ENCODE assay signal across 8 cellular contexts in the genomic region with DNA sequence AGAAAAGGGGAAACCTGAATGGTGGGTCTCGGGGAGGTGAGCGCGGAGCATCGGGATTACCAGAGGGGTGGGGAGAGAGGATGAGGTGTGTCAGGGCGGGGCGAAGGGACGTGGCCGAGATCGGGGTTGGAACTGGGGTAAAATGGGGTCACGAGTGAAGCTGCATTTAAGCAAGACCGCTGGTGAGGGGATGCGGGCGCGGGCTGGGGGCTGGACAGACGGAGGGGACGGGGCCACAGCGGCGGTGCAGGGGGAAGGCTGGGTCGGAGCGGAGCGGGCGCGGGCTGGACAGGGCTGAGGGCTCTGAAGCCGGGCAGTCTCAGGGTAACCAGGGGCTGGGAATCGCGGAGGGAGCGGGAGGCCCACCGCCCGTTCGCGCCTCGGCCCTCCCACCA.
DNase-seq lines count a peak whose midpoint lies in the region; ATAC-seq and TF ChIP-seq lines count a peak whose summit lies in the region.
"Not testable (repeated sequence)": the region's sequence is repeated elsewhere in the genome, so short reads cannot be mapped to it uniquely, and the experiment has no call there.

No MANE protein-coding gene starts in this region.

- H3K27ac ChIP-seq in RWPE1, result peak overlapping the region; percentile 68
- peak overlapping the region; percentile 91 to 94 (median 92) for H3K27ac ChIP-seq in esophagus squamous epithelium
- H3K27ac ChIP-seq in mesenchymal stem cell (ENCODE audit: low read length, poor library complexity, severe bottlenecking), result not testable (repeated sequence)

- H3K4me3 ChIP-seq in Caco-2 (ENCODE audit: low read depth, low read length) (peak overlapping the region; percentile 69), esophagus squamous epithelium (peak overlapping the region; percentile 63 to 83 (median 74)), mesenchymal stem cell (ENCODE audit: insufficient read depth in 1 of 2, low read depth in 1 of 2, low read length in 2 of 2) (peak overlapping the region; percentile 72 to 85)

- H3K27ac Mint-ChIP-seq in Caco-2 (ENCODE audit: unreplicated experiment), result peak overlapping the region; percentile 88
- H3K27ac Mint-ChIP-seq in activated naive CD4-positive, alpha-beta T cell treated with anti-CD3 and anti-CD28 coated beads for 36 hours, result peak overlapping the region; percentile 72

- H3K4ac ChIP-seq in mesenchymal stem cell (ENCODE audit: low read depth in 1 of 2, low read length in 2 of 2), result not testable (repeated sequence)

- H3K36me3 Mint-ChIP-seq in Caco-2 (ENCODE audit: insufficient read depth, unreplicated experiment); activated naive CD4-positive, alpha-beta T cell treated with anti-CD3 and anti-CD28 coated beads for 36 hours (ENCODE audit: low read depth): not testable (repeated sequence)

- not testable (repeated sequence) for H3K79me1 ChIP-seq in mesenchymal stem cell (replicated peaks; ENCODE audit: low read length, poor library complexity, severe bottlenecking)

- H2AFZ ChIP-seq in mesenchymal stem cell (ENCODE audit: low read depth, low read length), result not testable (repeated sequence)

- H3K4me2 ChIP-seq in mesenchymal stem cell (ENCODE audit: low read length, poor library complexity, severe bottlenecking), result peak overlapping the region; percentile 55

- H3K4me1 ChIP-seq in Caco-2; mesenchymal stem cell (ENCODE audit: control insufficient read depth, insufficient read depth, low read depth, low read length): not testable (repeated sequence)
- peaks cover 0 to 29% (median 0%) of the 10 kb centered on the region in 3 donors for H3K4me1 ChIP-seq in esophagus squamous epithelium

- H3K4me3 Mint-ChIP-seq in Caco-2 (ENCODE audit: unreplicated experiment), result peak overlapping the region; percentile 88
- peak overlapping the region; percentile 81 for H3K4me3 Mint-ChIP-seq in activated naive CD4-positive, alpha-beta T cell treated with anti-CD3 and anti-CD28 coated beads for 36 hours

- peak overlapping the region; percentile 41 for H4K8ac ChIP-seq in mesenchymal stem cell (ENCODE audit: low read length)

- not testable (repeated sequence) for TF ChIP-seq POLR2A in esophagus squamous epithelium (IDR thresholded peaks at IDR 0.05)

- H3K27me3 ChIP-seq in Caco-2 (replicated peaks; ENCODE audit: control insufficient read depth, insufficient read depth, low read length); esophagus squamous epithelium; mesenchymal stem cell (ENCODE audit: control insufficient read depth in 1 of 2, insufficient read depth in 1 of 2, low read length in 2 of 2): not testable (repeated sequence)

- H2AK5ac ChIP-seq in mesenchymal stem cell (ENCODE audit: low read length, severe bottlenecking), result not testable (repeated sequence)

- BruUV-seq in Caco-2 (replicated peaks; lab: Mats Ljungman, UMichigan), result not testable (repeated sequence)

- not testable (repeated sequence) for H4K91ac ChIP-seq in mesenchymal stem cell (ENCODE audit: low read length)

- not testable (repeated sequence) for H3K23ac ChIP-seq in mesenchymal stem cell (ENCODE audit: low read length in 2 of 2)

- H3K4me1 Mint-ChIP-seq in Caco-2 (ENCODE audit: low read depth, unreplicated experiment), result peaks cover 16% of the 10 kb centered on the region
- peaks cover 15% of the 10 kb centered on the region for H3K4me1 Mint-ChIP-seq in activated naive CD4-positive, alpha-beta T cell treated with anti-CD3 and anti-CD28 coated beads for 36 hours (ENCODE audit: low read depth)

- H2BK15ac ChIP-seq in mesenchymal stem cell (ENCODE audit: low read depth, poor library complexity, severe bottlenecking), result not testable (repeated sequence)

- not testable (repeated sequence) for H3K36me3 ChIP-seq in Caco-2 (ENCODE audit: control insufficient read depth, insufficient read depth, low read length); esophagus squamous epithelium; mesenchymal stem cell (ENCODE audit: control insufficient read depth in 1 of 2, insufficient read depth in 2 of 2, low read depth in 1 of 2, low read length in 2 of 2)

- DNase-seq in Caco-2 (peak in 1 of 2 experiments; percentile 44), RWPE1 (ENCODE audit: low spot score) (peak; percentile 13)
- peak; percentile 28 for DNase-seq in activated naive CD4-positive, alpha-beta T cell treated with anti-CD3 and anti-CD28 coated beads for 36 hours
- not testable (repeated sequence) for DNase-seq in esophagus squamous epithelium (lab: John Stamatoyannopoulos, UW); mesenchymal stem cell
- DNase-seq in stimulated activated CD4-positive, alpha-beta T cell treated with anti-CD3 and anti-CD28 coated beads, Interleukin-4, amount 100 ng/mL, for 1 hour, result peak; percentile 11

- peak overlapping the region; percentile 83 for H3K9ac ChIP-seq in mesenchymal stem cell (ENCODE audit: low read length)

- CTCF ChIA-PET in Caco-2 (lab: Charles Lee); RWPE1 (lab: Yijun Ruan, JAX): not testable (repeated sequence)
- CTCF ChIA-PET in activated naive CD4-positive, alpha-beta T cell treated with anti-CD3 and anti-CD28 coated beads for 36 hours (lab: Charles Lee), result interaction anchor here (1.0 kb wide), 1 partner anchor 59 kb away, joined by 3 read pairs; no protein-coding TSS in a partner anchor

- H2BK120ac ChIP-seq in mesenchymal stem cell (ENCODE audit: low read depth, low read length), result not testable (repeated sequence)

- not testable (repeated sequence) for TF ChIP-seq CTCF in Caco-2 (IDR thresholded peaks at IDR 0.05; ENCODE audit: insufficient read depth in 1 of 2, low read depth in 1 of 2, low read length in 1 of 2, severe bottlenecking in 1 of 2, unreplicated experiment in 1 of 2); RWPE1 (conservative IDR thresholded peaks at IDR 0.05; ENCODE audit: low read depth); esophagus squamous epithelium (IDR thresholded peaks at IDR 0.05)

- not testable (repeated sequence) for H2BK5ac ChIP-seq in mesenchymal stem cell (ENCODE audit: low read depth, low read length, poor library complexity, severe bottlenecking)

- POLR2A ChIA-PET in Caco-2 (lab: Charles Lee); RWPE1 (lab: Yijun Ruan, JAX; ENCODE audit: low non-redundant PET): not testable (repeated sequence)

- not testable (repeated sequence) for H3K18ac ChIP-seq in mesenchymal stem cell (ENCODE audit: low read depth in 1 of 2, low read length in 2 of 2)

- 1% methylated on average over 17 to 20 of the region's 32 CpGs for WGBS in esophagus squamous epithelium, 2 donors
- WGBS in mesenchymal stem cell, result 0% methylated on average over 9 of the region's 32 CpGs

- not testable (repeated sequence) for H3K9me3 ChIP-seq in Caco-2; esophagus squamous epithelium; mesenchymal stem cell (ENCODE audit: control insufficient read depth, low read length)

- H3K9me3 Mint-ChIP-seq in Caco-2 (ENCODE audit: unreplicated experiment); activated naive CD4-positive, alpha-beta T cell treated with anti-CD3 and anti-CD28 coated beads for 36 hours: not testable (repeated sequence)

- intact Hi-C loops in Caco-2 (cut with micrococcal nuclease; ENCODE audit: unreplicated experiment); esophagus squamous epithelium (cut with DNase I): not testable (repeated sequence)
- intact Hi-C loops in activated naive CD4-positive, alpha-beta T cell treated with anti-CD3 and anti-CD28 coated beads for 36 hours (cut with micrococcal nuclease), result loop anchor here (2.0 kb wide), 1 partner anchor 60 kb away; no protein-coding TSS in a partner anchor

- H3K14ac ChIP-seq in mesenchymal stem cell (ENCODE audit: low read length in 2 of 2), result not testable (repeated sequence)

- H2BK12ac ChIP-seq in mesenchymal stem cell (ENCODE audit: low read length in 2 of 2), result not testable (repeated sequence)

- H3K27me3 Mint-ChIP-seq in Caco-2 (ENCODE audit: insufficient read depth, unreplicated experiment); activated naive CD4-positive, alpha-beta T cell treated with anti-CD3 and anti-CD28 coated beads for 36 hours (ENCODE audit: low read depth): not testable (repeated sequence)

- ATAC-seq in GM21390 (IDR thresholded peaks at IDR 0.05; ENCODE audit: unreplicated experiment) (peak; percentile 33), HG03159 (IDR thresholded peaks at IDR 0.05; ENCODE audit: unreplicated experiment) (peak; percentile 33)
